Comparison of ENCODE assay signal across 19 cellular contexts in the genomic region with DNA sequence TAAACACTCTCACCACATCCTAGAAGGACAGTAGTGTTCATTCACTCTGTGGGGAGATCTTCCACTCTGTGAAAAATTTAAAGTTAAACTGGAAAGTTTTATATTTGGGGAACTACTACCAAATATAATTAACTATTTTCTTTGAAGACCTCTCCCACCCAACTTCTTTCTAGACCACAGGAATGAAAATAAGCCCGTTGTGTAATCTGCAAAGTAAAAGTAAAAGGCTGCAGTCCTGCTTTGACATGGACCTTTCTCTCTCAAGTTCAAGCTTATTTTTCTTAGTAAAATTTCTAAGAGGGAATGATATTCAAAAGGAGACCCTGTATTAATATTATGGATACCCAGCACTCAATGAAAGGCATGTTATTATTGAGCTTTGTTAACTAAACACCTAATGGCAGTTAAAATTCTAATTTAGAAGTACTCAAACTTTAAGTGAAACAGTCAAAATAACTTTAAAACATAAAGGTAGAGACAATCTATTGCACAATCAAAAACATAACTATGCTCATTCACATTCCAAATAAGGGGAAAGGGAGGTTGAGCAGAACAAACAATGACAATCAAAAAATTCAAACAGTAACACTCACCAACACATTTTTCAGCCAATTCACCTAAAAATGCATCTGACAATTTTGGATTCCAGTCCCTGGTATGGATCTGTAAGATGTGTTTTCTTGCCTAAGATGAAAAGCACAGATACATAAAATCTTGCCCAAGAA.
DNase-seq lines count a peak whose midpoint lies in the region; ATAC-seq and TF ChIP-seq lines count a peak whose summit lies in the region.
"Had no signal": no experiment of that assay in that cellular context is flagged by ENCODE, and none has a peak within 500 bp of the region (broad histone marks: within the 10 kb centered on the region; RNA-seq: fewer than 3 reads in every experiment).

No MANE protein-coding gene starts in this region.

- H3K9ac ChIP-seq in PC-3 (ENCODE audit: low read length): no peak overlapping the region

- peak overlapping the region; percentile 24; the same call in 1 of the 2 replicates for H3K4me2 ChIP-seq in PC-3 (ENCODE audit: low read length)

- no peak overlapping the region for H3K4me3 Mint-ChIP-seq in activated CD8-positive, alpha-beta T cell treated with anti-CD3 and anti-CD28 coated beads for 36 hours
- H3K4me3 Mint-ChIP-seq in activated CD8-positive, alpha-beta T cell treated with anti-CD3 and anti-CD28 coated beads, Interleukin-2, amount 10 ng/mL, durations not matched to agents 7 days and 5 days: no peak overlapping the region
- no peak overlapping the region for H3K4me3 Mint-ChIP-seq in central memory CD8-positive, alpha-beta T cell
- H3K4me3 Mint-ChIP-seq in osteocyte (ENCODE audit: unreplicated experiment): no peak overlapping the region
- H3K4me3 Mint-ChIP-seq: activated CD4-positive, alpha-beta memory T cell treated with anti-CD3 and anti-CD28 coated beads for 36 hours; neural crest cell had no signal

- POLR2A ChIA-PET in activated CD8-positive, alpha-beta T cell treated with anti-CD3 and anti-CD28 coated beads for 36 hours (lab: Charles Lee): no interaction called here
- POLR2A ChIA-PET in activated CD8-positive, alpha-beta T cell treated with anti-CD3 and anti-CD28 coated beads, Interleukin-2, amount 10 ng/mL, durations not matched to agents 7 days and 5 days (lab: Charles Lee): no interaction called here
- POLR2A ChIA-PET in PC-3 (lab: Charles Lee; ENCODE audit: unreplicated experiment): no interaction called here

- no peak for DNase-seq in activated CD8-positive, alpha-beta T cell treated with anti-CD3 and anti-CD28 coated beads for 36 hours
- no peak for DNase-seq in activated CD8-positive, alpha-beta T cell treated with anti-CD3 and anti-CD28 coated beads, Interleukin-2, amount 10 ng/mL, durations not matched to agents 7 days and 5 days
- DNase-seq in PC-3: peak; percentile 11
- no peak for DNase-seq in central memory CD8-positive, alpha-beta T cell (ENCODE audit: low spot score in 2 of 2)
- no peak for DNase-seq in osteocyte (ENCODE audit: extremely low spot score, unreplicated experiment)
- DNase-seq in NCI-H1105 treated with DMSO at 0.1 percent for 48 hours (lab: John Stamatoyannopoulos, UW): no peak
- no peak for DNase-seq in Kasumi-1 (lab: John Stamatoyannopoulos, UW)
- DNase-seq: activated CD4-positive, alpha-beta memory T cell treated with anti-CD3 and anti-CD28 coated beads for 36 hours; amygdala; cortex of kidney; NCI-H146; NCI-H345; stomach; upper lobe of left lung had no signal

- H3F3A ChIP-seq in PC-3 (ENCODE audit: low read length, unreplicated experiment): no peaks in the 10 kb centered on the region

- H3K4me3 ChIP-seq in PC-3 (ENCODE audit: low read length): no peak overlapping the region
- H3K4me3 ChIP-seq: stomach, upper lobe of left lung had no signal

- H3K27me3 ChIP-seq in PC-3 (ENCODE audit: low read length): no peaks in the 10 kb centered on the region
- H3K27me3 ChIP-seq: stomach, upper lobe of left lung had no signal

- H3K36me3 ChIP-seq in PC-3 (ENCODE audit: low read depth, low read length): no peaks in the 10 kb centered on the region

- no peaks in the 10 kb centered on the region for H4K20me1 ChIP-seq in PC-3 (ENCODE audit: low read length)

- H3K9me3 ChIP-seq in PC-3 (ENCODE audit: low read length): no peaks in the 10 kb centered on the region
- H3K9me3 ChIP-seq: stomach, upper lobe of left lung had no signal

- no peaks in the 10 kb centered on the region for H3K36me3 Mint-ChIP-seq in activated CD8-positive, alpha-beta T cell treated with anti-CD3 and anti-CD28 coated beads for 36 hours (ENCODE audit: low read depth)
- peaks cover 18% of the 10 kb centered on the region for H3K36me3 Mint-ChIP-seq in activated CD8-positive, alpha-beta T cell treated with anti-CD3 and anti-CD28 coated beads, Interleukin-2, amount 10 ng/mL, durations not matched to agents 7 days and 5 days (ENCODE audit: low read depth)
- H3K36me3 Mint-ChIP-seq in central memory CD8-positive, alpha-beta T cell (ENCODE audit: insufficient read depth): peaks cover 10% of the 10 kb centered on the region
- H3K36me3 Mint-ChIP-seq in osteocyte (ENCODE audit: unreplicated experiment): peaks cover 6% of the 10 kb centered on the region

- H3K9me2 ChIP-seq in PC-3 (replicated peaks; ENCODE audit: low read length): no peaks in the 10 kb centered on the region

- no peaks in the 10 kb centered on the region for H3K27me3 Mint-ChIP-seq in activated CD8-positive, alpha-beta T cell treated with anti-CD3 and anti-CD28 coated beads for 36 hours
- H3K27me3 Mint-ChIP-seq in activated CD8-positive, alpha-beta T cell treated with anti-CD3 and anti-CD28 coated beads, Interleukin-2, amount 10 ng/mL, durations not matched to agents 7 days and 5 days (ENCODE audit: low read depth): no peaks in the 10 kb centered on the region
- H3K27me3 Mint-ChIP-seq in central memory CD8-positive, alpha-beta T cell: no peaks in the 10 kb centered on the region
- H3K27me3 Mint-ChIP-seq in osteocyte (ENCODE audit: unreplicated experiment): no peaks in the 10 kb centered on the region
- H3K27me3 Mint-ChIP-seq: activated CD4-positive, alpha-beta memory T cell treated with anti-CD3 and anti-CD28 coated beads for 36 hours had no signal

- peak overlapping the region; percentile 66 for H3K27ac Mint-ChIP-seq in activated CD8-positive, alpha-beta T cell treated with anti-CD3 and anti-CD28 coated beads for 36 hours
- H3K27ac Mint-ChIP-seq in activated CD8-positive, alpha-beta T cell treated with anti-CD3 and anti-CD28 coated beads, Interleukin-2, amount 10 ng/mL, durations not matched to agents 7 days and 5 days: no peak overlapping the region
- H3K27ac Mint-ChIP-seq in central memory CD8-positive, alpha-beta T cell (ENCODE audit: low read depth): peak overlapping the region; percentile 41
- H3K27ac Mint-ChIP-seq in osteocyte (ENCODE audit: unreplicated experiment): peak overlapping the region; percentile 61
- H3K27ac Mint-ChIP-seq: activated CD4-positive, alpha-beta memory T cell treated with anti-CD3 and anti-CD28 coated beads for 36 hours had no signal

- peaks cover 15% of the 10 kb centered on the region for H3K4me1 Mint-ChIP-seq in activated CD8-positive, alpha-beta T cell treated with anti-CD3 and anti-CD28 coated beads for 36 hours (ENCODE audit: low read depth)
- H3K4me1 Mint-ChIP-seq in activated CD8-positive, alpha-beta T cell treated with anti-CD3 and anti-CD28 coated beads, Interleukin-2, amount 10 ng/mL, durations not matched to agents 7 days and 5 days (ENCODE audit: low read depth): no peaks in the 10 kb centered on the region
- no peaks in the 10 kb centered on the region for H3K4me1 Mint-ChIP-seq in central memory CD8-positive, alpha-beta T cell
- peaks cover 22% of the 10 kb centered on the region for H3K4me1 Mint-ChIP-seq in osteocyte (ENCODE audit: unreplicated experiment)
- H3K4me1 Mint-ChIP-seq: neural crest cell had no signal

- H3K9me3 Mint-ChIP-seq in activated CD8-positive, alpha-beta T cell treated with anti-CD3 and anti-CD28 coated beads for 36 hours: no peaks in the 10 kb centered on the region
- H3K9me3 Mint-ChIP-seq in activated CD8-positive, alpha-beta T cell treated with anti-CD3 and anti-CD28 coated beads, Interleukin-2, amount 10 ng/mL, durations not matched to agents 7 days and 5 days (ENCODE audit: insufficient read depth): no peaks in the 10 kb centered on the region
- H3K9me3 Mint-ChIP-seq in central memory CD8-positive, alpha-beta T cell: no peaks in the 10 kb centered on the region
- H3K9me3 Mint-ChIP-seq in osteocyte (ENCODE audit: unreplicated experiment): no peaks in the 10 kb centered on the region
- H3K9me3 Mint-ChIP-seq: activated CD4-positive, alpha-beta memory T cell treated with anti-CD3 and anti-CD28 coated beads for 36 hours; neural crest cell had no signal

- intact Hi-C loops in activated CD8-positive, alpha-beta T cell treated with anti-CD3 and anti-CD28 coated beads for 36 hours (cut with micrococcal nuclease): loop anchor here (10.0 kb wide), 1 partner anchor 86 kb away; no protein-coding TSS in a partner anchor
- intact Hi-C loops in PC-3 (cut with micrococcal nuclease): no loop called here

- no peak for ATAC-seq in activated CD8-positive, alpha-beta T cell treated with anti-CD3 and anti-CD28 coated beads for 36 hours
- ATAC-seq in activated CD8-positive, alpha-beta T cell treated with anti-CD3 and anti-CD28 coated beads, Interleukin-2, amount 10 ng/mL, durations not matched to agents 7 days and 5 days: no peak
- no peak for ATAC-seq in PC-3
- ATAC-seq in central memory CD8-positive, alpha-beta T cell (replicated peaks; ENCODE audit: extremely low read depth, poor library complexity, severe bottlenecking): no peak
- ATAC-seq in HG02938 (IDR thresholded peaks at IDR 0.05; ENCODE audit: unreplicated experiment): no peak
- ATAC-seq: HCT116 had no signal

- no peak overlapping the region for H3K27ac ChIP-seq in PC-3 (ENCODE audit: low read length)
- H3K27ac ChIP-seq: 22Rv1, stomach, upper lobe of left lung, VCaP had no signal

- H3K4me1 ChIP-seq in PC-3 (ENCODE audit: insufficient read depth, low read length): peaks cover 12% of the 10 kb centered on the region; the same call in 1 of the 2 replicates
- H3K4me1 ChIP-seq: upper lobe of left lung had no signal

- H2AFZ ChIP-seq in PC-3 (ENCODE audit: low read length): no peak overlapping the region

- TF ChIP-seq CTCF in activated CD8-positive, alpha-beta T cell treated with anti-CD3 and anti-CD28 coated beads for 36 hours (IDR thresholded peaks at IDR 0.05): no peak
- no peak for TF ChIP-seq CTCF in PC-3 (conservative IDR thresholded peaks at IDR 0.05; ENCODE audit: low read depth, low read length)
- no peak for TF ChIP-seq CTCF in osteocyte (IDR thresholded peaks at IDR 0.05)

- no TSS peak for BruUV-seq in PC-3 (replicated peaks; lab: Mats Ljungman, UMichigan)

- H3K79me2 ChIP-seq in PC-3 (ENCODE audit: low read length): no peaks in the 10 kb centered on the region

- CTCF ChIA-PET in activated CD8-positive, alpha-beta T cell treated with anti-CD3 and anti-CD28 coated beads for 36 hours (lab: Charles Lee): interaction anchor here (1.2 to 6.8 kb wide), 3 partner anchors 28 to 256 kb away, joined by 3 to 76 read pairs (median 3); a partner anchor contains a TSS
- CTCF ChIA-PET in activated CD8-positive, alpha-beta T cell treated with anti-CD3 and anti-CD28 coated beads, Interleukin-2, amount 10 ng/mL, durations not matched to agents 7 days and 5 days (lab: Charles Lee): interaction anchor here (1.2 kb wide), 1 partner anchor 97 kb away, joined by 6 read pairs; no protein-coding TSS in a partner anchor
- CTCF ChIA-PET in PC-3 (lab: Charles Lee): no interaction called here
